Comparison of ENCODE assay signal across 8 cellular contexts in genomic region chr2:175004730-175004979, GRCh38. TPM values are rescaled to one million over a fixed set of nuclear protein-coding genes. Genes with fewer than 3 reads are reported as not detected.
DNase-seq lines count a peak whose midpoint lies in the region; ATAC-seq and TF ChIP-seq lines count a peak whose summit lies in the region.

No MANE protein-coding gene starts in this region.

- no peaks in the 10 kb centered on the region for H3K9me3 Mint-ChIP-seq in activated CD8-positive, alpha-beta T cell treated with anti-CD3 and anti-CD28 coated beads, Interleukin-2, amount 10 ng/mL, durations not matched to agents 7 days and 5 days (ENCODE audit: insufficient read depth)

- no peak for TF ChIP-seq POLR2A in spleen (IDR thresholded peaks at IDR 0.05)

- no peak overlapping the region for H3K27ac Mint-ChIP-seq in activated CD8-positive, alpha-beta T cell treated with anti-CD3 and anti-CD28 coated beads, Interleukin-2, amount 10 ng/mL, durations not matched to agents 7 days and 5 days

- peak overlapping the region in 7 of 8 donors; percentile 59 to 86 (median 79) for H3K27ac ChIP-seq in spleen

- peaks cover 0 to 76% (median 20%) of the 10 kb centered on the region in 7 donors for H3K27me3 ChIP-seq in spleen (replicated peaks in 1 of 7)

- peak overlapping the region; percentile 77 for H3K4me3 ChIP-seq in iPS-11a (ENCODE audit: low read depth, low read length)
- peak overlapping the region; percentile 61 to 79 (median 74) for H3K4me3 ChIP-seq in spleen

- H3K27me3 Mint-ChIP-seq in activated CD8-positive, alpha-beta T cell treated with anti-CD3 and anti-CD28 coated beads, Interleukin-2, amount 10 ng/mL, durations not matched to agents 7 days and 5 days (ENCODE audit: low read depth) = peaks cover 58% of the 10 kb centered on the region

- H3K9me3 ChIP-seq in spleen = no peaks in the 10 kb centered on the region

- intact Hi-C loops in spleen (cut with DNase I; ENCODE audit: low total_unique reads) = no loop called here

- peaks cover 9% of the 10 kb centered on the region for H3K4me1 Mint-ChIP-seq in activated CD8-positive, alpha-beta T cell treated with anti-CD3 and anti-CD28 coated beads, Interleukin-2, amount 10 ng/mL, durations not matched to agents 7 days and 5 days (ENCODE audit: low read depth)

- no peaks in the 10 kb centered on the region for H3K36me3 ChIP-seq in spleen

- TF ChIP-seq CTCF in spleen (IDR thresholded peaks at IDR 0.05 in 8 of 11, conservative IDR thresholded peaks at IDR 0.05 in 3 of 11) = no peak

- H3K4me3 Mint-ChIP-seq in activated CD8-positive, alpha-beta T cell treated with anti-CD3 and anti-CD28 coated beads, Interleukin-2, amount 10 ng/mL, durations not matched to agents 7 days and 5 days = peak overlapping the region; percentile 74

- 1 to 7% (median 2%) methylated on average over 16 to 32 of the region's 32 CpGs; no CpG with 5 or more reads in 1 of the 5 donors for WGBS in spleen, 5 donors

- H3K36me3 Mint-ChIP-seq in activated CD8-positive, alpha-beta T cell treated with anti-CD3 and anti-CD28 coated beads, Interleukin-2, amount 10 ng/mL, durations not matched to agents 7 days and 5 days (ENCODE audit: low read depth) = no peaks in the 10 kb centered on the region

- POLR2A ChIA-PET in activated CD8-positive, alpha-beta T cell treated with anti-CD3 and anti-CD28 coated beads, Interleukin-2, amount 10 ng/mL, durations not matched to agents 7 days and 5 days (lab: Charles Lee) = no interaction called here

- DNase-seq in DMS153 treated with DMSO at 0.1 percent for 48 hours (lab: John Stamatoyannopoulos, UW; ENCODE audit: unreplicated experiment) (peak; percentile 27), DMS153 (lab: John Stamatoyannopoulos, UW) (no peak), spleen (no peak), Kasumi-1 (lab: John Stamatoyannopoulos, UW) (no peak), pons (ENCODE audit: low spot score) (no peak)
- no peak for DNase-seq in activated CD8-positive, alpha-beta T cell treated with anti-CD3 and anti-CD28 coated beads, Interleukin-2, amount 10 ng/mL, durations not matched to agents 7 days and 5 days

- ATAC-seq in HG03045 (IDR thresholded peaks at IDR 0.05; ENCODE audit: unreplicated experiment) = peak; percentile 39
- ATAC-seq in activated CD8-positive, alpha-beta T cell treated with anti-CD3 and anti-CD28 coated beads, Interleukin-2, amount 10 ng/mL, durations not matched to agents 7 days and 5 days = peak; percentile 63

- CTCF ChIA-PET in activated CD8-positive, alpha-beta T cell treated with anti-CD3 and anti-CD28 coated beads, Interleukin-2, amount 10 ng/mL, durations not matched to agents 7 days and 5 days (lab: Charles Lee) = interaction anchor here (1.8 kb wide), 1 partner anchor 306 kb away, joined by 4 read pairs; no protein-coding TSS in a partner anchor

- H3K4me1 ChIP-seq in spleen = peaks cover 0 to 26% (median 14%) of the 10 kb centered on the region in 6 donors

RNA-seq across cellular contexts. Expression of gene CHN1, which starts 0.5 kb away (rescaled TPM):
- total RNA-seq in activated CD8-positive, alpha-beta T cell treated with anti-CD3 and anti-CD28 coated beads, Interleukin-2, amount 10 ng/mL, durations not matched to agents 7 days and 5 days = under 1 TPM; 0.11 to 0.50 TPM
- total RNA-seq in spleen = 10 to 100 TPM in 4 of 7 donors, 1 to 10 TPM in 3; 5.4 to 14.6 (median 10.5) TPM
- polyA plus RNA-seq in spleen = 10 to 100 TPM in 1 of 3 donors, 1 to 10 TPM in 2; 7.0 to 12.4 (median 8.2) TPM

Comparison
In these comparisons a context has a peak if more than half of its experiments do, and no peak if none do; other contexts are left out.
1. RNA of gene CHN1, which starts 0.5 kb away (total RNA-seq): 5.4 to 14.6 TPM in spleen; 0.11 to 0.50 TPM in activated CD8-positive, alpha-beta T cell treated with anti-CD3 and anti-CD28 coated beads, Interleukin-2, amount 10 ng/mL, durations not matched to agents 7 days and 5 days; every median in the first group is over 4 times any median in the second.